Comparison of ENCODE assay signal across 13 cellular contexts in the genomic region with DNA sequence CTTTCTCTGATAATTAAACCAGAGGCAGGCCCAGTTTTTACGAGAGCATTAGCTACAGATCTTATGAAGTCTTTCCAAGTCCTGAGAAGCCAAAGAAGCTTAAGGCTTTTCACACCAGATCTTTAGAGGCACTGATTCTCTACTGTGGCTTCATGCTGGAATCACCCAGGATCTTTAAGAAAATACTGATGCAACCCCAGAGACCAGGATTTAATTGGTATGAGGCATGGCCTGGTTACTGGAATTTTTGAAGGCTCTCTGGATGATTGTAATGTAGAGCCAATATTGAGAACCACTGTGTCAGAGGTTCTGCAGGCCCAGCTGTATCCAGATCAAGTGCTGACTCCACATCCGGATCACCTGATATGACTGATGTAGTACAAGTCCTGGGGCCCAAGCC.
"Had no signal": no experiment of that assay in that cellular context is flagged by ENCODE, and none has a peak within 500 bp of the region (broad histone marks: within the 10 kb centered on the region; RNA-seq: fewer than 3 reads in every experiment).

No MANE protein-coding gene starts in this region.

- H3K79me2 ChIP-seq: parathyroid adenoma had no signal

- H3K4me1 ChIP-seq: esophagus muscularis mucosa, gastrocnemius medialis, parathyroid adenoma had no signal

- H2AFZ ChIP-seq: parathyroid adenoma had no signal

- H3K4me3 ChIP-seq: esophagus muscularis mucosa, gastrocnemius medialis had no signal

- H3K9me3 ChIP-seq: esophagus muscularis mucosa, gastrocnemius medialis had no signal

- H3K36me3 ChIP-seq: esophagus muscularis mucosa, gastrocnemius medialis had no signal

- H3K27ac ChIP-seq: esophagus muscularis mucosa, gastrocnemius medialis, parathyroid adenoma had no signal

- H3K27me3 ChIP-seq: esophagus muscularis mucosa, gastrocnemius medialis had no signal

- DNase-seq: activated CD4-positive, alpha-beta memory T cell treated with anti-CD3 and anti-CD28 coated beads, Interleukin-2, amount 10 ng/mL, durations not matched to agents 7 days and 5 days; activated gamma-delta T cell; activated naive CD8-positive, alpha-beta T cell treated with anti-CD3 and anti-CD28 coated beads for 36 hours; activated T-cell treated with anti-CD3 and anti-CD28 coated beads, Interleukin-2, amount 50 U/mL, for 48 hours; anterior cingulate cortex; gastrocnemius medialis; islet precursor cell; mammary epithelial cell; nephron progenitor cell; SW 1271; trophoblast cell had no signal
